10 cellular contexts compared by ENCODE assay signal in genomic region chr1:156848461-156849150, GRCh38. TPM values are rescaled to one million over a fixed set of nuclear protein-coding genes. Genes with fewer than 3 reads are reported as not detected.
A peak's percentile ranks its signal among the peaks of the same experiment; 100 is the strongest.
DNase-seq lines count a peak whose midpoint lies in the region; ATAC-seq and TF ChIP-seq lines count a peak whose summit lies in the region.
"Had no signal": no experiment of that assay in that cellular context is flagged by ENCODE, and none has a peak within 500 bp of the region (broad histone marks: within the 10 kb centered on the region; RNA-seq: fewer than 3 reads in every experiment).

No MANE protein-coding gene starts in this region.

- H3K4me3 ChIP-seq in MM.1S (ENCODE audit: low read length) (no peak overlapping the region), iPS-18a (ENCODE audit: low read length) (peak overlapping the region; percentile 50), gastrocnemius medialis (no peak overlapping the region)
- H3K4me3 ChIP-seq: adrenal gland, left ventricle myocardium inferior had no signal

- peak overlapping the region; percentile 31; the same call in 1 of the 2 replicates for H3K4me2 ChIP-seq in MM.1S (ENCODE audit: low read depth, low read length)

- peak; percentile 86 to 88 for ATAC-seq in activated T-cell treated with anti-CD3 and anti-CD28 coated beads, Interleukin-2, amount 50 U/mL, for 72 hours (replicated peaks in 1 of 2)
- ATAC-seq in gastrocnemius medialis, result no peak
- ATAC-seq in HG03139 (IDR thresholded peaks at IDR 0.05; ENCODE audit: unreplicated experiment), result no peak

- DNase-seq in MM.1S, result peak; percentile 48
- peak; percentile 73 to 76 for DNase-seq in activated T-cell treated with anti-CD3 and anti-CD28 coated beads, Interleukin-2, amount 50 U/mL, for 72 hours
- DNase-seq in stimulated activated CD4-positive, alpha-beta T cell treated with anti-CD3 and anti-CD28 coated beads, TNF-alpha, amount 100 ng/mL, for 48 hours (ENCODE audit: low read depth in 3 of 3), result peak; percentile 32 to 72 (median 38)
- no peak for DNase-seq in NCI-H1417 treated with DMSO at 0.1 percent for 48 hours (lab: John Stamatoyannopoulos, UW)
- DNase-seq in NCI-H187 treated with DMSO at 0.1 percent for 48 hours (lab: John Stamatoyannopoulos, UW), result no peak
- DNase-seq in gastrocnemius medialis, result no peak
- DNase-seq: left ventricle myocardium inferior had no signal

- peaks cover 39% of the 10 kb centered on the region for H3K4me1 Mint-ChIP-seq in activated T-cell treated with anti-CD3 and anti-CD28 coated beads, Interleukin-2, amount 50 U/mL, for 72 hours (ENCODE audit: low read depth)

- no peak overlapping the region for H3K27ac Mint-ChIP-seq in activated T-cell treated with anti-CD3 and anti-CD28 coated beads, Interleukin-2, amount 50 U/mL, for 72 hours

- TF ChIP-seq CTCF in MM.1S (IDR thresholded peaks at IDR 0.05; ENCODE audit: low read length) (no peak), gastrocnemius medialis (IDR thresholded peaks at IDR 0.05 in 4 of 5, conservative IDR thresholded peaks at IDR 0.05 in 1 of 5) (no peak)

- no peak for TF ChIP-seq POLR2A in gastrocnemius medialis (IDR thresholded peaks at IDR 0.05)

- peaks cover 54% of the 10 kb centered on the region for H3K27me3 ChIP-seq in MM.1S (replicated peaks; ENCODE audit: insufficient read depth, low read length)
- H3K27me3 ChIP-seq in iPS-18a (ENCODE audit: control insufficient read depth, insufficient read depth, low read length), result peaks cover 83% of the 10 kb centered on the region
- peaks cover 17 to 34% (median 18%) of the 10 kb centered on the region in 3 donors for H3K27me3 ChIP-seq in gastrocnemius medialis

- no peaks in the 10 kb centered on the region for H3F3A ChIP-seq in MM.1S (ENCODE audit: insufficient read depth, low read length)

- no peaks in the 10 kb centered on the region for H3K4me1 ChIP-seq in MM.1S (ENCODE audit: low read length)
- H3K4me1 ChIP-seq in iPS-18a (ENCODE audit: control insufficient read depth, low read depth, low read length), result peaks cover 9% of the 10 kb centered on the region
- peaks cover 0 to 17% of the 10 kb centered on the region in 2 donors for H3K4me1 ChIP-seq in gastrocnemius medialis

- in situ Hi-C loops in gastrocnemius medialis (cut with MboI; ENCODE audit: low sequenced_read_pairs in 4 of 4), result no loop called here

- H3K36me3 Mint-ChIP-seq in activated T-cell treated with anti-CD3 and anti-CD28 coated beads, Interleukin-2, amount 50 U/mL, for 72 hours (ENCODE audit: insufficient read depth in 2 of 2), result no peaks in the 10 kb centered on the region

- peak overlapping the region; percentile 49 to 59 for H3K4me3 Mint-ChIP-seq in activated T-cell treated with anti-CD3 and anti-CD28 coated beads, Interleukin-2, amount 50 U/mL, for 72 hours

- H3K27ac ChIP-seq in MM.1S (ENCODE audit: low read length) (no peak overlapping the region), iPS-18a (ENCODE audit: low read length) (no peak overlapping the region), gastrocnemius medialis (no peak overlapping the region)
- H3K27ac ChIP-seq: adrenal gland, left ventricle myocardium inferior had no signal

- H3K9me3 ChIP-seq in MM.1S (replicated peaks; ENCODE audit: insufficient read depth, low read length), result no peaks in the 10 kb centered on the region
- no peaks in the 10 kb centered on the region for H3K9me3 ChIP-seq in iPS-18a (ENCODE audit: control insufficient read depth, low read depth, low read length)
- H3K9me3 ChIP-seq in gastrocnemius medialis, result no peaks in the 10 kb centered on the region
- H3K9me3 ChIP-seq: adrenal gland, left ventricle myocardium inferior had no signal

- H4K20me1 ChIP-seq in MM.1S (ENCODE audit: insufficient read depth, low read length), result no peaks in the 10 kb centered on the region

- H3K9ac ChIP-seq in MM.1S (ENCODE audit: low read length) (no peak overlapping the region), iPS-18a (ENCODE audit: low read length) (no peak overlapping the region)

- no peaks in the 10 kb centered on the region for H3K9me3 Mint-ChIP-seq in activated T-cell treated with anti-CD3 and anti-CD28 coated beads, Interleukin-2, amount 50 U/mL, for 72 hours

- H3K79me2 ChIP-seq in MM.1S (ENCODE audit: low read length), result no peaks in the 10 kb centered on the region

- intact Hi-C loops in gastrocnemius medialis (cut with DNase I; ENCODE audit: low total_unique reads), result no loop called here

- H3K27me3 Mint-ChIP-seq in activated T-cell treated with anti-CD3 and anti-CD28 coated beads, Interleukin-2, amount 50 U/mL, for 72 hours (ENCODE audit: low read depth), result peaks cover 50% of the 10 kb centered on the region

- H3K9me2 ChIP-seq in MM.1S (replicated peaks; ENCODE audit: insufficient read depth, low read length), result no peaks in the 10 kb centered on the region

- H3K36me3 ChIP-seq in MM.1S (replicated peaks; ENCODE audit: insufficient read depth, low read length), result no peaks in the 10 kb centered on the region
- no peaks in the 10 kb centered on the region for H3K36me3 ChIP-seq in iPS-18a (ENCODE audit: control insufficient read depth, low read depth, low read length)
- no peaks in the 10 kb centered on the region for H3K36me3 ChIP-seq in gastrocnemius medialis
- H3K36me3 ChIP-seq: adrenal gland, left ventricle myocardium inferior had no signal

- H2AFZ ChIP-seq in MM.1S (ENCODE audit: low read length), result 0 out of 2 replicates have a peak overlapping the region, but pooled peaks have one; percentile 21

RNA-seq across cellular contexts. Expression of gene INSRR, which starts 10.3 kb away (rescaled TPM):
- total RNA-seq in activated T-cell treated with anti-CD3 and anti-CD28 coated beads, Interleukin-2, amount 50 U/mL, for 72 hours, result under 1 TPM; 0.17 to 0.30 TPM
- total RNA-seq in gastrocnemius medialis, result not detected

RNA-seq across cellular contexts. Expression of gene NTRK1, which starts 12.1 kb away (rescaled TPM):
- total RNA-seq in activated T-cell treated with anti-CD3 and anti-CD28 coated beads, Interleukin-2, amount 50 U/mL, for 72 hours, result 10 to 100 TPM; 16.8 to 21.4 TPM
- total RNA-seq in gastrocnemius medialis, result under 1 TPM in 2 of 4 donors, not detected in 2; 0.13 to 0.22 TPM

RNA-seq across cellular contexts. Expression of gene SH2D2A, which starts 32.0 kb away (rescaled TPM):
- total RNA-seq in activated T-cell treated with anti-CD3 and anti-CD28 coated beads, Interleukin-2, amount 50 U/mL, for 72 hours, result 100 to 1,000 TPM; 221 to 246 TPM
- 1 to 10 TPM in 1 of 4 donors, under 1 TPM in 1, not detected in 2; 0.82 to 1.1 TPM for total RNA-seq in gastrocnemius medialis

RNA-seq across cellular contexts. Expression of gene PEAR1, which starts 44.9 kb away (rescaled TPM):
- under 1 TPM in 1 of 2 donors, not detected in 1; 0.07 TPM for total RNA-seq in activated T-cell treated with anti-CD3 and anti-CD28 coated beads, Interleukin-2, amount 50 U/mL, for 72 hours
- 10 to 100 TPM in 1 of 4 donors, 1 to 10 TPM in 3; 4.3 to 11.2 (median 6.0) TPM for total RNA-seq in gastrocnemius medialis

Comparison
In these comparisons a context has a peak if more than half of its experiments do, and no peak if none do; other contexts are left out.
1. DNase-seq: peak in MM.1S (single experiment), activated T-cell treated with anti-CD3 and anti-CD28 coated beads, Interleukin-2, amount 50 U/mL, for 72 hours (2 of 2) and stimulated activated CD4-positive, alpha-beta T cell treated with anti-CD3 and anti-CD28 coated beads, TNF-alpha, amount 100 ng/mL, for 48 hours (3 of 3); none in NCI-H1417 treated with DMSO at 0.1 percent for 48 hours (single experiment), NCI-H187 treated with DMSO at 0.1 percent for 48 hours (single experiment) and gastrocnemius medialis (0 of 2).
2. ATAC-seq: peak in activated T-cell treated with anti-CD3 and anti-CD28 coated beads, Interleukin-2, amount 50 U/mL, for 72 hours (2 of 2); none in gastrocnemius medialis (0 of 2) and HG03139 (single experiment).
3. RNA of gene NTRK1, which starts 12.1 kb away (total RNA-seq): 16.8 to 21.4 TPM in activated T-cell treated with anti-CD3 and anti-CD28 coated beads, Interleukin-2, amount 50 U/mL, for 72 hours; 0.13 to 0.22 TPM in gastrocnemius medialis; every median in the first group is over 10 times any median in the second.
4. RNA of gene SH2D2A, which starts 32.0 kb away (total RNA-seq): 221 to 246 TPM in activated T-cell treated with anti-CD3 and anti-CD28 coated beads, Interleukin-2, amount 50 U/mL, for 72 hours; 0.82 to 1.1 TPM in gastrocnemius medialis; every median in the first group is over 100 times any median in the second.